In the genomic region with DNA sequence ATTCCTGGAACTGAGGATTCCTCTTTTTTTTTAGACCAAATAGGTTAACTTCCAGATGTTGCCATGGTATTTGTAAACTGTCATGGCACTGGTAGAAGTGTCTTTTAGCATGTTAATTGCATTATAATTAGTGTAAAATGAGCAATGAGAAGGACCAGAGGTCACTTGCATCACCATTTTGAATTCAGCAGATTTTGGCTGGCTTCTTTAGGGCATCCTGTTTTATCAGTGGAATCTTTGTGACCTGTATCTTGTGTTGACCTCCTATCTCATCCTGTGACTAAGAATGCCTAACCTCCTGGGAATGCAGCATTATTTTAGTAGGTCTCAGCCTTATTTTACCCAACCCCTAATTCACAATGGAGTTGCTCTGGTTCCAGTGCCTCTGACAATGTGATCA, we compare ENCODE assay signal across 27 cellular contexts.
"Had no signal": no experiment of that assay in that cellular context is flagged by ENCODE, and none has a peak within 500 bp of the region (broad histone marks: within the 10 kb centered on the region; RNA-seq: fewer than 3 reads in every experiment).

No MANE protein-coding gene starts in this region.

- H3K36me3 ChIP-seq: esophagus squamous epithelium, left ventricle myocardium inferior, lower lobe of right lung, neural progenitor cell, right lobe of liver, spleen, tibial artery, upper lobe of right lung, vagina had no signal

- H2AFZ ChIP-seq: neural progenitor cell had no signal

- FAIRE-seq: kidney had no signal

- ATAC-seq: foreskin keratinocyte; left cardiac atrium; lower lobe of right lung; natural killer cell treated with Interleukin-12 subunit alpha and Interleukin-12 subunit beta and Interleukin-15 and Interleukin-18, amount 100 ng/mL, for 72 hours; psoas muscle; right lobe of liver; stimulated activated memory B cell treated with anti-CD40 and anti-IgM and Interleukin-4, amounts not matched to agents 10 μg/mL and 1 μg/mL and 100 μg/mL, for 72 hours; upper lobe of right lung had no signal

- H3K9me3 Mint-ChIP-seq: immature natural killer cell; natural killer cell treated with Interleukin-12 subunit alpha and Interleukin-12 subunit beta and Interleukin-15 and Interleukin-18, amount 100 ng/mL, for 72 hours had no signal

- H3K4me3 ChIP-seq: dorsolateral prefrontal cortex, esophagus squamous epithelium, left ventricle myocardium inferior, lower lobe of right lung, neural progenitor cell, psoas muscle, right lobe of liver, spleen, tibial artery, upper lobe of right lung, vagina had no signal

- H3K4me2 ChIP-seq: neural progenitor cell had no signal

- H3K36me3 Mint-ChIP-seq: immature natural killer cell; memory B cell; natural killer cell treated with Interleukin-12 subunit alpha and Interleukin-12 subunit beta and Interleukin-15 and Interleukin-18, amount 100 ng/mL, for 72 hours; neural progenitor cell had no signal

- DNase-seq: cortex of kidney; dorsolateral prefrontal cortex; effector memory CD4-positive, alpha-beta T cell; esophagus squamous epithelium; foreskin keratinocyte; immature natural killer cell; kidney; left cardiac atrium; left ventricle myocardium inferior; lower lobe of right lung; occipital lobe; psoas muscle; retina; right lobe of liver; spleen; stimulated activated CD4-positive, alpha-beta T cell treated with anti-CD3 and anti-CD28 coated beads, Interleukin-15, amount 100 ng/mL, for 24 hours; stimulated activated CD4-positive, alpha-beta T cell treated with anti-CD3 and anti-CD28 coated beads, Interleukin-1b, Interleukin-23, amount 100 ng/mL, for 48 hours; stimulated activated CD4-positive, alpha-beta T cell treated with anti-CD3 and anti-CD28 coated beads, Interleukin-4, amount 100 ng/mL, for 24 hours; tibial artery; upper lobe of right lung had no signal

- H3K9ac ChIP-seq: neural progenitor cell had no signal

- H3K27me3 Mint-ChIP-seq: stimulated activated naive CD8-positive, alpha-beta T cell treated with anti-CD3 and anti-CD28 coated beads, Interleukin-15, Interleukin-2, amounts not matched to agents 100 ng/mL and 50 ng/mL, for 24 hours had no signal

- H3K4me3 Mint-ChIP-seq: immature natural killer cell; memory B cell; mesothelial cell of epicardium; natural killer cell treated with Interleukin-12 subunit alpha and Interleukin-12 subunit beta and Interleukin-15 and Interleukin-18, amount 100 ng/mL, for 72 hours; neural progenitor cell; stimulated activated memory B cell treated with anti-CD40 and anti-IgM and Interleukin-4, amounts not matched to agents 10 μg/mL and 1 μg/mL and 100 μg/mL, for 72 hours; stimulated activated naive CD8-positive, alpha-beta T cell treated with anti-CD3 and anti-CD28 coated beads, Interleukin-15, Interleukin-2, amounts not matched to agents 100 ng/mL and 50 ng/mL, for 24 hours had no signal

- H3K9me3 ChIP-seq: esophagus squamous epithelium, psoas muscle, right lobe of liver, tibial artery, upper lobe of right lung, vagina had no signal

- H3K4me1 Mint-ChIP-seq: immature natural killer cell; memory B cell; mesothelial cell of epicardium; neural progenitor cell; stimulated activated memory B cell treated with anti-CD40 and anti-IgM and Interleukin-4, amounts not matched to agents 10 μg/mL and 1 μg/mL and 100 μg/mL, for 72 hours had no signal

- H3K27me3 ChIP-seq: dorsolateral prefrontal cortex, esophagus squamous epithelium, foreskin keratinocyte, neural progenitor cell, right lobe of liver, spleen, tibial artery, upper lobe of right lung, vagina had no signal

- H3K27ac ChIP-seq: dorsolateral prefrontal cortex, esophagus squamous epithelium, foreskin keratinocyte, left ventricle myocardium inferior, lower lobe of right lung, neural progenitor cell, psoas muscle, right lobe of liver, spleen, tibial artery, upper lobe of right lung, vagina had no signal

- H3K4me1 ChIP-seq: foreskin keratinocyte, lower lobe of right lung, neural progenitor cell, psoas muscle, right lobe of liver, spleen, upper lobe of right lung had no signal

- H3K27ac Mint-ChIP-seq: immature natural killer cell; memory B cell; mesothelial cell of epicardium; natural killer cell treated with Interleukin-12 subunit alpha and Interleukin-12 subunit beta and Interleukin-15 and Interleukin-18, amount 100 ng/mL, for 72 hours; neural progenitor cell; stimulated activated memory B cell treated with anti-CD40 and anti-IgM and Interleukin-4, amounts not matched to agents 10 μg/mL and 1 μg/mL and 100 μg/mL, for 72 hours; stimulated activated naive CD8-positive, alpha-beta T cell treated with anti-CD3 and anti-CD28 coated beads, Interleukin-15, Interleukin-2, amounts not matched to agents 100 ng/mL and 50 ng/mL, for 24 hours had no signal
